In the genomic region with DNA sequence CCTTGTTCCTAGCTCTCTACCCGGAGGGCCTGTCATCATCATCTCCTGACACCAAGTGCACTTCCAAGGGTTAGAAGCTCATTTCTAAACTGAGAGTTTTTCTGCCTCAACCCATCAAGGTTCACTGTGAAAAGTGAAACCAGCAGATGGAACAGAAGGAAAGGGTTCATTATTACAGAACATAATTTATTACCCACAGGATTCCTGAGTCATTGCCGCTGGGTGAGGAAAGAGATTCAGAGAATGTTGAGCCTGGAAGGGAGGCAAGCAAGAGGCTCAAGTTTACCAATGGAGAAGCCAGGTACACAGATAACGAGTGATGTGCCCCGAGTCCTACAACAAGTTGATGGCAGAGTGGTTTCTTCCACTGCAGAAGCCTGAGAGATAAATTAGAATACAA, we compare ENCODE assay signal across 21 cellular contexts.
"Had no signal": no experiment of that assay in that cellular context is flagged by ENCODE, and none has a peak within 500 bp of the region (broad histone marks: within the 10 kb centered on the region; RNA-seq: fewer than 3 reads in every experiment).

No MANE protein-coding gene starts in this region.

- H3K9me3 ChIP-seq: heart left ventricle, neutrophil, tibial nerve had no signal

- H3K27me3 ChIP-seq: heart left ventricle, neutrophil, tibial nerve had no signal

- H3K9me3 Mint-ChIP-seq: activated B cell treated with CpG ODN at 0.5 μM for 24 hours; activated CD4-positive, alpha-beta T cell treated with anti-CD3 and anti-CD28 coated beads, Interleukin-2, amount 10 ng/mL, durations not matched to agents 24 days and 14 days; naive B cell had no signal

- H3K4me3 Mint-ChIP-seq: activated B cell treated with CpG ODN at 0.5 μM for 24 hours; activated CD4-positive, alpha-beta T cell treated with anti-CD3 and anti-CD28 coated beads, Interleukin-2, amount 10 ng/mL, durations not matched to agents 24 days and 14 days; activated naive CD8-positive, alpha-beta T cell; activated T-cell treated with anti-CD3 and anti-CD28 coated beads, Interleukin-2, amount 50 U/mL, for 72 hours; brain; naive B cell had no signal

- H3K27ac Mint-ChIP-seq: activated B cell treated with CpG ODN at 0.5 μM for 24 hours; activated CD4-positive, alpha-beta T cell treated with anti-CD3 and anti-CD28 coated beads, Interleukin-2, amount 10 ng/mL, durations not matched to agents 24 days and 14 days; activated naive CD8-positive, alpha-beta T cell; activated T-cell treated with anti-CD3 and anti-CD28 coated beads, Interleukin-2, amount 50 U/mL, for 72 hours; brain had no signal

- H3K4me1 ChIP-seq: heart left ventricle had no signal

- DNase-seq: activated B cell treated with CpG ODN at 0.5 μM for 24 hours; activated CD4-positive, alpha-beta T cell treated with anti-CD3 and anti-CD28 coated beads, Interleukin-2, amount 10 ng/mL, durations not matched to agents 24 days and 14 days; activated CD8-positive, alpha-beta memory T cell treated with anti-CD3 and anti-CD28 coated beads, Interleukin-2, amount 50 U/mL, for 48 hours; activated gamma-delta T cell; activated T-cell treated with anti-CD3 and anti-CD28 coated beads, Interleukin-2, amount 50 U/mL, for 72 hours; amniotic stem cell; cortex of kidney; effector memory CD4-positive, alpha-beta T cell; foreskin melanocyte; heart left ventricle; left cardiac atrium; naive B cell; stimulated activated CD4-positive, alpha-beta T cell treated with anti-CD3 and anti-CD28 coated beads, Interleukin-15, amount 100 ng/mL, for 24 hours; stimulated activated CD4-positive, alpha-beta T cell treated with anti-CD3 and anti-CD28 coated beads, Interleukin-4, amount 100 ng/mL, for 1 hour; stimulated activated naive CD4-positive, alpha-beta T cell; substantia nigra; SW 1271 had no signal

- H3K27ac ChIP-seq: heart left ventricle, neutrophil, tibial nerve had no signal

- H3K4me3 ChIP-seq: heart left ventricle, tibial nerve had no signal

- H3K27me3 Mint-ChIP-seq: activated B cell treated with CpG ODN at 0.5 μM for 24 hours; activated naive CD8-positive, alpha-beta T cell; naive B cell had no signal

- H3K36me3 ChIP-seq: heart left ventricle, neutrophil, tibial nerve had no signal

- H3K4me1 Mint-ChIP-seq: activated CD4-positive, alpha-beta T cell treated with anti-CD3 and anti-CD28 coated beads, Interleukin-2, amount 10 ng/mL, durations not matched to agents 24 days and 14 days had no signal

- H3K36me3 Mint-ChIP-seq: activated naive CD8-positive, alpha-beta T cell; brain; naive B cell had no signal

- ATAC-seq: activated T-cell treated with anti-CD3 and anti-CD28 coated beads, Interleukin-2, amount 50 U/mL, for 72 hours; heart left ventricle; left cardiac atrium had no signal
